ENCODE assay signal across 4 cellular contexts in the genomic region with DNA sequence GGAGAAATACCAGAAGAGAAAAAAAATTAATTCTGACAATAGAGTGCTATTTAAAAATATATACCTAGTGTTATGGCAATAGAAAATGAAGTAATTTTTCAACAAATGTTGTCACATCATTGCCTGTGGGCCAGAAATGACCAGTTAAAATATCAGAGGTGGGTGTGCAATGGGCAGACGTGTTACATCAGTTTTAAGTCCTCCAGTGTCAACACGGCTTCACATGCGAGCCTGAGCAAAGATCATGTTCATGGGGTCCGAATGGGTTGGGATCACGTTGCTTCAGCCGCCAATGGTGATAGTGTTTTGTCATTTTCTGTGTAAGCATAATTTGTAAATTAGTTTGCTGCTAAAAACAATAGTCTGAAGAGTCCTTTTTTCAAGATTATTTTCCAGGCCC.
TF ChIP-seq lines count a peak whose summit lies in the region.

No MANE protein-coding gene starts in this region.

TF ChIP-seq in SK-N-SH, 30 proteins besides CTCF, POLR2A, EP300 and RAD21:
- TF ChIP-seq TEAD4 (IDR thresholded peaks at IDR 0.05; ENCODE audit: borderline replicate concordance, insufficient read depth) (no peak), FOSL2 (IDR thresholded peaks at IDR 0.05; ENCODE audit: borderline replicate concordance, low read depth) (no peak), RFX5 (IDR thresholded peaks at IDR 0.05; ENCODE audit: low read length) (no peak), EZH2phosphoT487 (IDR thresholded peaks at IDR 0.05; ENCODE audit: borderline replicate concordance, low read depth) (no peak), TCF12 (IDR thresholded peaks at IDR 0.05) (no peak), NRF1 (IDR thresholded peaks at IDR 0.05; ENCODE audit: low read depth, low read length) (no peak), SMC3 (IDR thresholded peaks at IDR 0.05; ENCODE audit: low read depth, low read length) (no peak)
- TF ChIP-seq, protein P1, sequence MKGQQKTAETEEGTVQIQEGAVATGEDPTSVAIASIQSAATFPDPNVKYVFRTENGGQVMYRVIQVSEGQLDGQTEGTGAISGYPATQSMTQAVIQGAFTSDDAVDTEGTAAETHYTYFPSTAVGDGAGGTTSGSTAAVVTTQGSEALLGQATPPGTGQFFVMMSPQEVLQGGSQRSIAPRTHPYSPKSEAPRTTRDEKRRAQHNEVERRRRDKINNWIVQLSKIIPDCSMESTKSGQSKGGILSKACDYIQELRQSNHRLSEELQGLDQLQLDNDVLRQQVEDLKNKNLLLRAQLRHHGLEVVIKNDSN (IDR thresholded peaks at IDR 0.05; ENCODE audit: borderline replicate concordance, low read depth) = no peak
- TF ChIP-seq, protein P2, sequence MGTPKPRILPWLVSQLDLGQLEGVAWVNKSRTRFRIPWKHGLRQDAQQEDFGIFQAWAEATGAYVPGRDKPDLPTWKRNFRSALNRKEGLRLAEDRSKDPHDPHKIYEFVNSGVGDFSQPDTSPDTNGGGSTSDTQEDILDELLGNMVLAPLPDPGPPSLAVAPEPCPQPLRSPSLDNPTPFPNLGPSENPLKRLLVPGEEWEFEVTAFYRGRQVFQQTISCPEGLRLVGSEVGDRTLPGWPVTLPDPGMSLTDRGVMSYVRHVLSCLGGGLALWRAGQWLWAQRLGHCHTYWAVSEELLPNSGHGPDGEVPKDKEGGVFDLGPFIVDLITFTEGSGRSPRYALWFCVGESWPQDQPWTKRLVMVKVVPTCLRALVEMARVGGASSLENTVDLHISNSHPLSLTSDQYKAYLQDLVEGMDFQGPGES (IDR thresholded peaks at IDR 0.05; ENCODE audit: low read depth, low read length) = no peak
- TF ChIP-seq, protein P3, sequence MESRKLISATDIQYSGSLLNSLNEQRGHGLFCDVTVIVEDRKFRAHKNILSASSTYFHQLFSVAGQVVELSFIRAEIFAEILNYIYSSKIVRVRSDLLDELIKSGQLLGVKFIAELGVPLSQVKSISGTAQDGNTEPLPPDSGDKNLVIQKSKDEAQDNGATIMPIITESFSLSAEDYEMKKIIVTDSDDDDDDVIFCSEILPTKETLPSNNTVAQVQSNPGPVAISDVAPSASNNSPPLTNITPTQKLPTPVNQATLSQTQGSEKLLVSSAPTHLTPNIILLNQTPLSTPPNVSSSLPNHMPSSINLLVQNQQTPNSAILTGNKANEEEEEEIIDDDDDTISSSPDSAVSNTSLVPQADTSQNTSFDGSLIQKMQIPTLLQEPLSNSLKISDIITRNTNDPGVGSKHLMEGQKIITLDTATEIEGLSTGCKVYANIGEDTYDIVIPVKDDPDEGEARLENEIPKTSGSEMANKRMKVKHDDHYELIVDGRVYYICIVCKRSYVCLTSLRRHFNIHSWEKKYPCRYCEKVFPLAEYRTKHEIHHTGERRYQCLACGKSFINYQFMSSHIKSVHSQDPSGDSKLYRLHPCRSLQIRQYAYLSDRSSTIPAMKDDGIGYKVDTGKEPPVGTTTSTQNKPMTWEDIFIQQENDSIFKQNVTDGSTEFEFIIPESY (IDR thresholded peaks at IDR 0.05; ENCODE audit: borderline replicate concordance, low read depth) = no peak

TF ChIP-seq in SK-N-SH treated with all-trans-retinoic acid at 6 μM for 48 hours, 23 proteins besides CTCF, POLR2A, EP300 and RAD21:
- TF ChIP-seq, protein P4, sequence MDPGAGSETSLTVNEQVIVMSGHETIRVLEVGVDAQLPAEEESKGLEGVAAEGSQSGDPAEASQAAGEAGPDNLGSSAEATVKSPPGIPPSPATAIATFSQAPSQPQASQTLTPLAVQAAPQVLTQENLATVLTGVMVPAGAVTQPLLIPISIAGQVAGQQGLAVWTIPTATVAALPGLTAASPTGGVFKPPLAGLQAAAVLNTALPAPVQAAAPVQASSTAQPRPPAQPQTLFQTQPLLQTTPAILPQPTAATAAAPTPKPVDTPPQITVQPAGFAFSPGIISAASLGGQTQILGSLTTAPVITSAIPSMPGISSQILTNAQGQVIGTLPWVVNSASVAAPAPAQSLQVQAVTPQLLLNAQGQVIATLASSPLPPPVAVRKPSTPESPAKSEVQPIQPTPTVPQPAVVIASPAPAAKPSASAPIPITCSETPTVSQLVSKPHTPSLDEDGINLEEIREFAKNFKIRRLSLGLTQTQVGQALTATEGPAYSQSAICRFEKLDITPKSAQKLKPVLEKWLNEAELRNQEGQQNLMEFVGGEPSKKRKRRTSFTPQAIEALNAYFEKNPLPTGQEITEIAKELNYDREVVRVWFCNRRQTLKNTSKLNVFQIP (CRISPR knock-in tag; IDR thresholded peaks at IDR 0.05; ENCODE audit: borderline replicate concordance, low read depth) = no peak
- TF ChIP-seq TCF4 (CRISPR knock-in tag; IDR thresholded peaks at IDR 0.05; ENCODE audit: borderline replicate concordance) (no peak), ZNF8 (CRISPR knock-in tag; IDR thresholded peaks at IDR 0.05) (no peak), CSDC2 (CRISPR knock-in tag; IDR thresholded peaks at IDR 0.05) (no peak), ISL1 (CRISPR knock-in tag; IDR thresholded peaks at IDR 0.05) (no peak), ZFP30 (CRISPR knock-in tag; IDR thresholded peaks at IDR 0.05) (no peak)
- TF ChIP-seq, protein P5, sequence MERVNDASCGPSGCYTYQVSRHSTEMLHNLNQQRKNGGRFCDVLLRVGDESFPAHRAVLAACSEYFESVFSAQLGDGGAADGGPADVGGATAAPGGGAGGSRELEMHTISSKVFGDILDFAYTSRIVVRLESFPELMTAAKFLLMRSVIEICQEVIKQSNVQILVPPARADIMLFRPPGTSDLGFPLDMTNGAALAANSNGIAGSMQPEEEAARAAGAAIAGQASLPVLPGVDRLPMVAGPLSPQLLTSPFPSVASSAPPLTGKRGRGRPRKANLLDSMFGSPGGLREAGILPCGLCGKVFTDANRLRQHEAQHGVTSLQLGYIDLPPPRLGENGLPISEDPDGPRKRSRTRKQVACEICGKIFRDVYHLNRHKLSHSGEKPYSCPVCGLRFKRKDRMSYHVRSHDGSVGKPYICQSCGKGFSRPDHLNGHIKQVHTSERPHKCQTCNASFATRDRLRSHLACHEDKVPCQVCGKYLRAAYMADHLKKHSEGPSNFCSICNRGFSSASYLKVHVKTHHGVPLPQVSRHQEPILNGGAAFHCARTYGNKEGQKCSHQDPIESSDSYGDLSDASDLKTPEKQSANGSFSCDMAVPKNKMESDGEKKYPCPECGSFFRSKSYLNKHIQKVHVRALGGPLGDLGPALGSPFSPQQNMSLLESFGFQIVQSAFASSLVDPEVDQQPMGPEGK (CRISPR knock-in tag; IDR thresholded peaks at IDR 0.05; ENCODE audit: borderline replicate concordance) = no peak

TF ChIP-seq in GM23338, 12 proteins besides CTCF, POLR2A, EP300 and RAD21 (continues in another document):
- TF ChIP-seq STAT1 (IDR thresholded peaks at IDR 0.05; ENCODE audit: unreplicated experiment) (no peak), EZH2phosphoT487 (IDR thresholded peaks at IDR 0.05; ENCODE audit: unreplicated experiment) (no peak), EZH2 (IDR thresholded peaks at IDR 0.05; ENCODE audit: low read depth, unreplicated experiment) (no peak), CREB1 (CRISPR knock-in tag; IDR thresholded peaks at IDR 0.05; ENCODE audit: low read depth) (no peak)
- TF ChIP-seq, protein P6, sequence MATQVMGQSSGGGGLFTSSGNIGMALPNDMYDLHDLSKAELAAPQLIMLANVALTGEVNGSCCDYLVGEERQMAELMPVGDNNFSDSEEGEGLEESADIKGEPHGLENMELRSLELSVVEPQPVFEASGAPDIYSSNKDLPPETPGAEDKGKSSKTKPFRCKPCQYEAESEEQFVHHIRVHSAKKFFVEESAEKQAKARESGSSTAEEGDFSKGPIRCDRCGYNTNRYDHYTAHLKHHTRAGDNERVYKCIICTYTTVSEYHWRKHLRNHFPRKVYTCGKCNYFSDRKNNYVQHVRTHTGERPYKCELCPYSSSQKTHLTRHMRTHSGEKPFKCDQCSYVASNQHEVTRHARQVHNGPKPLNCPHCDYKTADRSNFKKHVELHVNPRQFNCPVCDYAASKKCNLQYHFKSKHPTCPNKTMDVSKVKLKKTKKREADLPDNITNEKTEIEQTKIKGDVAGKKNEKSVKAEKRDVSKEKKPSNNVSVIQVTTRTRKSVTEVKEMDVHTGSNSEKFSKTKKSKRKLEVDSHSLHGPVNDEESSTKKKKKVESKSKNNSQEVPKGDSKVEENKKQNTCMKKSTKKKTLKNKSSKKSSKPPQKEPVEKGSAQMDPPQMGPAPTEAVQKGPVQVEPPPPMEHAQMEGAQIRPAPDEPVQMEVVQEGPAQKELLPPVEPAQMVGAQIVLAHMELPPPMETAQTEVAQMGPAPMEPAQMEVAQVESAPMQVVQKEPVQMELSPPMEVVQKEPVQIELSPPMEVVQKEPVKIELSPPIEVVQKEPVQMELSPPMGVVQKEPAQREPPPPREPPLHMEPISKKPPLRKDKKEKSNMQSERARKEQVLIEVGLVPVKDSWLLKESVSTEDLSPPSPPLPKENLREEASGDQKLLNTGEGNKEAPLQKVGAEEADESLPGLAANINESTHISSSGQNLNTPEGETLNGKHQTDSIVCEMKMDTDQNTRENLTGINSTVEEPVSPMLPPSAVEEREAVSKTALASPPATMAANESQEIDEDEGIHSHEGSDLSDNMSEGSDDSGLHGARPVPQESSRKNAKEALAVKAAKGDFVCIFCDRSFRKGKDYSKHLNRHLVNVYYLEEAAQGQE (IDR thresholded peaks at IDR 0.05; ENCODE audit: unreplicated experiment) = no peak

TF ChIP-seq in WTC11, 78 proteins besides CTCF, POLR2A, EP300 and RAD21:
- TF ChIP-seq, protein P7, sequence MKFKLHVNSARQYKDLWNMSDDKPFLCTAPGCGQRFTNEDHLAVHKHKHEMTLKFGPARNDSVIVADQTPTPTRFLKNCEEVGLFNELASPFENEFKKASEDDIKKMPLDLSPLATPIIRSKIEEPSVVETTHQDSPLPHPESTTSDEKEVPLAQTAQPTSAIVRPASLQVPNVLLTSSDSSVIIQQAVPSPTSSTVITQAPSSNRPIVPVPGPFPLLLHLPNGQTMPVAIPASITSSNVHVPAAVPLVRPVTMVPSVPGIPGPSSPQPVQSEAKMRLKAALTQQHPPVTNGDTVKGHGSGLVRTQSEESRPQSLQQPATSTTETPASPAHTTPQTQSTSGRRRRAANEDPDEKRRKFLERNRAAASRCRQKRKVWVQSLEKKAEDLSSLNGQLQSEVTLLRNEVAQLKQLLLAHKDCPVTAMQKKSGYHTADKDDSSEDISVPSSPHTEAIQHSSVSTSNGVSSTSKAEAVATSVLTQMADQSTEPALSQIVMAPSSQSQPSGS (CRISPR knock-in tag; IDR thresholded peaks at IDR 0.05; ENCODE audit: borderline replicate concordance, low read depth) = no peak
- TF ChIP-seq SP1 (CRISPR knock-in tag; conservative IDR thresholded peaks at IDR 0.05) = no peak
- TF ChIP-seq NR1H2 (CRISPR knock-in tag; IDR thresholded peaks at IDR 0.05) = no peak
- no peak for TF ChIP-seq GTF2I (CRISPR knock-in tag; conservative IDR thresholded peaks at IDR 0.05)
- TF ChIP-seq GABPB1 (CRISPR knock-in tag; IDR thresholded peaks at IDR 0.05) = peak; percentile 78
- TF ChIP-seq, protein P8, sequence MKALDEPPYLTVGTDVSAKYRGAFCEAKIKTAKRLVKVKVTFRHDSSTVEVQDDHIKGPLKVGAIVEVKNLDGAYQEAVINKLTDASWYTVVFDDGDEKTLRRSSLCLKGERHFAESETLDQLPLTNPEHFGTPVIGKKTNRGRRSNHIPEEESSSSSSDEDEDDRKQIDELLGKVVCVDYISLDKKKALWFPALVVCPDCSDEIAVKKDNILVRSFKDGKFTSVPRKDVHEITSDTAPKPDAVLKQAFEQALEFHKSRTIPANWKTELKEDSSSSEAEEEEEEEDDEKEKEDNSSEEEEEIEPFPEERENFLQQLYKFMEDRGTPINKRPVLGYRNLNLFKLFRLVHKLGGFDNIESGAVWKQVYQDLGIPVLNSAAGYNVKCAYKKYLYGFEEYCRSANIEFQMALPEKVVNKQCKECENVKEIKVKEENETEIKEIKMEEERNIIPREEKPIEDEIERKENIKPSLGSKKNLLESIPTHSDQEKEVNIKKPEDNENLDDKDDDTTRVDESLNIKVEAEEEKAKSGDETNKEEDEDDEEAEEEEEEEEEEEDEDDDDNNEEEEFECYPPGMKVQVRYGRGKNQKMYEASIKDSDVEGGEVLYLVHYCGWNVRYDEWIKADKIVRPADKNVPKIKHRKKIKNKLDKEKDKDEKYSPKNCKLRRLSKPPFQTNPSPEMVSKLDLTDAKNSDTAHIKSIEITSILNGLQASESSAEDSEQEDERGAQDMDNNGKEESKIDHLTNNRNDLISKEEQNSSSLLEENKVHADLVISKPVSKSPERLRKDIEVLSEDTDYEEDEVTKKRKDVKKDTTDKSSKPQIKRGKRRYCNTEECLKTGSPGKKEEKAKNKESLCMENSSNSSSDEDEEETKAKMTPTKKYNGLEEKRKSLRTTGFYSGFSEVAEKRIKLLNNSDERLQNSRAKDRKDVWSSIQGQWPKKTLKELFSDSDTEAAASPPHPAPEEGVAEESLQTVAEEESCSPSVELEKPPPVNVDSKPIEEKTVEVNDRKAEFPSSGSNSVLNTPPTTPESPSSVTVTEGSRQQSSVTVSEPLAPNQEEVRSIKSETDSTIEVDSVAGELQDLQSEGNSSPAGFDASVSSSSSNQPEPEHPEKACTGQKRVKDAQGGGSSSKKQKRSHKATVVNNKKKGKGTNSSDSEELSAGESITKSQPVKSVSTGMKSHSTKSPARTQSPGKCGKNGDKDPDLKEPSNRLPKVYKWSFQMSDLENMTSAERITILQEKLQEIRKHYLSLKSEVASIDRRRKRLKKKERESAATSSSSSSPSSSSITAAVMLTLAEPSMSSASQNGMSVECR (CRISPR knock-in tag; IDR thresholded peaks at IDR 0.05; ENCODE audit: borderline replicate concordance) = no peak
- TF ChIP-seq, protein P9, sequence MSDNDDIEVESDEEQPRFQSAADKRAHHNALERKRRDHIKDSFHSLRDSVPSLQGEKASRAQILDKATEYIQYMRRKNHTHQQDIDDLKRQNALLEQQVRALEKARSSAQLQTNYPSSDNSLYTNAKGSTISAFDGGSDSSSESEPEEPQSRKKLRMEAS (CRISPR knock-in tag; IDR thresholded peaks at IDR 0.05) = no peak
- no peak for TF ChIP-seq FOXP1 (CRISPR knock-in tag; IDR thresholded peaks at IDR 0.05; ENCODE audit: borderline replicate concordance)
